ENCODE assay signal across 18 cellular contexts in genomic region chr20:13101701-13102100, GRCh38.
A peak's percentile ranks its signal among the peaks of the same experiment; 100 is the strongest.
DNase-seq lines count a peak whose midpoint lies in the region; ATAC-seq, FAIRE-seq and TF ChIP-seq lines count a peak whose summit lies in the region.
"Had no signal": no experiment of that assay in that cellular context is flagged by ENCODE, and none has a peak within 500 bp of the region (broad histone marks: within the 10 kb centered on the region; RNA-seq: fewer than 3 reads in every experiment).

No MANE protein-coding gene starts in this region.

- no peak overlapping the region for H3K4me3 Mint-ChIP-seq in astrocyte (ENCODE audit: unreplicated experiment)
- H3K4me3 Mint-ChIP-seq in endothelial cell (ENCODE audit: unreplicated experiment): no peak overlapping the region
- no peak overlapping the region for H3K4me3 Mint-ChIP-seq in activated naive CD4-positive, alpha-beta T cell treated with anti-CD3 and anti-CD28 coated beads for 36 hours
- H3K4me3 Mint-ChIP-seq: activated CD4-positive, alpha-beta T cell treated with anti-CD3 and anti-CD28 coated beads, Interleukin-2, amount 10 ng/mL, durations not matched to agents 7 days and 5 days had no signal

- no peaks in the 10 kb centered on the region for H4K20me1 ChIP-seq in astrocyte (ENCODE audit: insufficient read depth, low read length)
- no peaks in the 10 kb centered on the region for H4K20me1 ChIP-seq in hepatocyte (ENCODE audit: insufficient read depth, poor library complexity, severe bottlenecking)

- H3K79me2 ChIP-seq in astrocyte (ENCODE audit: insufficient read depth, low read length) (no peaks in the 10 kb centered on the region), hepatocyte (no peaks in the 10 kb centered on the region)

- no peak overlapping the region for H3K9ac ChIP-seq in astrocyte (ENCODE audit: low read length)

- H3K36me3 ChIP-seq in astrocyte (ENCODE audit: insufficient read depth, low read length) (no peaks in the 10 kb centered on the region), hepatocyte (replicated peaks; ENCODE audit: insufficient read depth, low read depth) (no peaks in the 10 kb centered on the region)
- H3K36me3 ChIP-seq: colonic mucosa, sigmoid colon had no signal

- ATAC-seq in Right ventricle myocardium inferior (no peak), GM18520 (IDR thresholded peaks at IDR 0.05; ENCODE audit: unreplicated experiment) (no peak)

- H3K9me2 ChIP-seq in hepatocyte (replicated peaks; ENCODE audit: insufficient read depth): no peaks in the 10 kb centered on the region

- no peak for TF ChIP-seq CTCF in astrocyte (IDR thresholded peaks at IDR 0.05; ENCODE audit: insufficient read depth, low read depth, low read length)
- no peak for TF ChIP-seq CTCF in hepatocyte (IDR thresholded peaks at IDR 0.05; ENCODE audit: poor library complexity)
- TF ChIP-seq CTCF in endothelial cell (IDR thresholded peaks at IDR 0.05; ENCODE audit: unreplicated experiment): no peak

- H3K4me2 ChIP-seq in astrocyte (ENCODE audit: low read length): no peak overlapping the region
- H3K4me2 ChIP-seq in hepatocyte: peak overlapping the region; percentile 5

- H2AFZ ChIP-seq in astrocyte (ENCODE audit: low read depth, low read length): no peak overlapping the region
- no peak overlapping the region for H2AFZ ChIP-seq in hepatocyte

- WGBS in hepatocyte (ENCODE audit: low lambda C conversion rate, missing lambda C conversion rate): 57% methylated on average over 5 of the region's 5 CpGs

- H3K9me3 Mint-ChIP-seq in astrocyte (ENCODE audit: unreplicated experiment) (no peaks in the 10 kb centered on the region), endothelial cell (ENCODE audit: unreplicated experiment) (no peaks in the 10 kb centered on the region)
- no peaks in the 10 kb centered on the region for H3K9me3 Mint-ChIP-seq in activated naive CD4-positive, alpha-beta T cell treated with anti-CD3 and anti-CD28 coated beads for 36 hours
- H3K9me3 Mint-ChIP-seq: activated CD4-positive, alpha-beta T cell treated with anti-CD3 and anti-CD28 coated beads, Interleukin-2, amount 10 ng/mL, durations not matched to agents 7 days and 5 days had no signal

- no peak overlapping the region for H3K27ac Mint-ChIP-seq in astrocyte (ENCODE audit: unreplicated experiment)
- H3K27ac Mint-ChIP-seq in endothelial cell (ENCODE audit: unreplicated experiment): no peak overlapping the region
- H3K27ac Mint-ChIP-seq in activated naive CD4-positive, alpha-beta T cell treated with anti-CD3 and anti-CD28 coated beads for 36 hours: no peak overlapping the region
- H3K27ac Mint-ChIP-seq: activated CD4-positive, alpha-beta T cell treated with anti-CD3 and anti-CD28 coated beads, Interleukin-2, amount 10 ng/mL, durations not matched to agents 7 days and 5 days had no signal

- no peak overlapping the region for H3K4me3 ChIP-seq in astrocyte (ENCODE audit: insufficient read depth, low read depth, low read length)
- H3K4me3 ChIP-seq in hepatocyte: no peak overlapping the region
- H3K4me3 ChIP-seq: colonic mucosa, sigmoid colon had no signal

- no peaks in the 10 kb centered on the region for H3K27me3 Mint-ChIP-seq in astrocyte (ENCODE audit: low read depth, unreplicated experiment)
- no peaks in the 10 kb centered on the region for H3K27me3 Mint-ChIP-seq in endothelial cell (ENCODE audit: unreplicated experiment)
- H3K27me3 Mint-ChIP-seq in activated naive CD4-positive, alpha-beta T cell treated with anti-CD3 and anti-CD28 coated beads for 36 hours (ENCODE audit: low read depth): no peaks in the 10 kb centered on the region
- H3K27me3 Mint-ChIP-seq: activated CD4-positive, alpha-beta T cell treated with anti-CD3 and anti-CD28 coated beads, Interleukin-2, amount 10 ng/mL, durations not matched to agents 7 days and 5 days had no signal

- no peaks in the 10 kb centered on the region for H3K9me3 ChIP-seq in astrocyte (ENCODE audit: insufficient read depth, low read depth, low read length)
- no peaks in the 10 kb centered on the region for H3K9me3 ChIP-seq in hepatocyte (ENCODE audit: low read depth)
- H3K9me3 ChIP-seq: colonic mucosa, sigmoid colon had no signal

- no peaks in the 10 kb centered on the region for H3K36me3 Mint-ChIP-seq in astrocyte (ENCODE audit: low read depth, unreplicated experiment)
- H3K36me3 Mint-ChIP-seq in endothelial cell (ENCODE audit: low read depth, unreplicated experiment): no peaks in the 10 kb centered on the region
- H3K36me3 Mint-ChIP-seq in activated naive CD4-positive, alpha-beta T cell treated with anti-CD3 and anti-CD28 coated beads for 36 hours (ENCODE audit: low read depth): no peaks in the 10 kb centered on the region

- no peak overlapping the region for H3K27ac ChIP-seq in astrocyte (ENCODE audit: low read depth, low read length)
- peak overlapping the region; percentile 6 for H3K27ac ChIP-seq in hepatocyte
- H3K27ac ChIP-seq: colonic mucosa, sigmoid colon had no signal

- DNase-seq in HPDE6-E6E7 (ENCODE audit: extremely low spot score): peak; percentile 33
- peak; percentile 45 for DNase-seq in astrocyte (ENCODE audit: low read depth)
- DNase-seq in hepatocyte (ENCODE audit: low spot score): peak; percentile 58
- DNase-seq in smooth muscle cell of the brain vasculature (ENCODE audit: low read depth, low spot score): peak; percentile 10
- DNase-seq in endothelial cell (ENCODE audit: low spot score): no peak
- no peak for DNase-seq in activated naive CD4-positive, alpha-beta T cell treated with anti-CD3 and anti-CD28 coated beads for 36 hours
- no peak for DNase-seq in Right ventricle myocardium inferior (ENCODE audit: missing footprints)
- DNase-seq: activated CD4-positive, alpha-beta T cell treated with anti-CD3 and anti-CD28 coated beads, Interleukin-2, amount 10 ng/mL, durations not matched to agents 7 days and 5 days; activated gamma-delta T cell treated with Interleukin-2 at 50 U/mL for 16 hours; colonic mucosa; NCI-H1436 treated with DMSO at 0.1 percent for 48 hours; NCI-H2227 treated with DMSO at 0.1 percent for 48 hours; NK-92 treated with Interleukin-12 subunit alpha and Interleukin-12 subunit beta, amount 100 ng/mL, for 24 hours; sigmoid colon had no signal

- FAIRE-seq in astrocyte (lab: Jason Lieb, UNC): no peak
- FAIRE-seq: endothelial cell of umbilical vein, G401.6, urothelium cell line had no signal

- CTCF ChIA-PET in activated naive CD4-positive, alpha-beta T cell treated with anti-CD3 and anti-CD28 coated beads for 36 hours (lab: Charles Lee): interaction anchor here (1.0 to 2.8 kb wide), 2 partner anchors 132 to 176 kb away, joined by 3 to 9 read pairs; no protein-coding TSS in a partner anchor

- peaks cover 11% of the 10 kb centered on the region for H3K4me1 ChIP-seq in astrocyte (ENCODE audit: insufficient read depth, low read length)
- H3K4me1 ChIP-seq in hepatocyte (ENCODE audit: insufficient read depth): peaks cover 48% of the 10 kb centered on the region
- H3K4me1 ChIP-seq: colonic mucosa, sigmoid colon had no signal

- H3K27me3 ChIP-seq in astrocyte (ENCODE audit: insufficient read depth, low read length): no peaks in the 10 kb centered on the region
- no peaks in the 10 kb centered on the region for H3K27me3 ChIP-seq in hepatocyte
- H3K27me3 ChIP-seq: colonic mucosa, sigmoid colon had no signal

- H3K4me1 Mint-ChIP-seq in astrocyte (ENCODE audit: low read depth, unreplicated experiment) (peaks cover 23% of the 10 kb centered on the region), endothelial cell (ENCODE audit: unreplicated experiment) (peaks cover 5% of the 10 kb centered on the region)
- no peaks in the 10 kb centered on the region for H3K4me1 Mint-ChIP-seq in activated naive CD4-positive, alpha-beta T cell treated with anti-CD3 and anti-CD28 coated beads for 36 hours (ENCODE audit: low read depth)
- H3K4me1 Mint-ChIP-seq: activated CD4-positive, alpha-beta T cell treated with anti-CD3 and anti-CD28 coated beads, Interleukin-2, amount 10 ng/mL, durations not matched to agents 7 days and 5 days had no signal

- intact Hi-C loops in activated naive CD4-positive, alpha-beta T cell treated with anti-CD3 and anti-CD28 coated beads for 36 hours (cut with micrococcal nuclease): loop anchor here (10.0 kb wide), 3 partner anchors 267 to 1427 kb away; no protein-coding TSS in a partner anchor
- intact Hi-C loops in Right ventricle myocardium inferior (cut with DNase I): loop anchor here (10.0 kb wide), 2 partner anchors 97 to 1427 kb away; partner anchors contain the start of gene SPTLC3

Comparison
In these comparisons a context has a peak if more than half of its experiments do, and no peak if none do; other contexts are left out.
1. DNase-seq: peak in HPDE6-E6E7 (single experiment), astrocyte (single experiment), hepatocyte (single experiment) and smooth muscle cell of the brain vasculature (single experiment); none in endothelial cell (single experiment), activated naive CD4-positive, alpha-beta T cell treated with anti-CD3 and anti-CD28 coated beads for 36 hours (single experiment) and Right ventricle myocardium inferior (single experiment).